Comparison of ENCODE assay signal across 27 cellular contexts in the genomic region with DNA sequence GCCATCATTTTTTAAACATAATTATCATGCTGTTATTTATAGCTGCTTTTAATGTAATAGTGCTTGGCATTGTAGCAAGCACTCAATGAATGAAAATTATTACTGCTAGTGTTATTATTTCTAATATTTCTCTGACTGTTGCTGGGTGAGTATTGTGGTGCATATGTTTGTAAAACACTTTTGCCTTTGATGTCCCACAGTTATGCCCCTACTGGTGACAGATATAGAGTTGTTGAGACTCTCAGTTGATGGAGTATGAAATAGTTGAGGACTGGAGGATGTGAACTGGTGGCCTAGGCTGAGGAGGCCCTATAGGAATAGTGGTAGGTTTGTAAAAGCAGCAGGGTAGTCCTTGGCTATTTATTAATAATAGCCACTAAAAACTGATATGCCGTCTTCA.
"Had no signal": no experiment of that assay in that cellular context is flagged by ENCODE, and none has a peak within 500 bp of the region (broad histone marks: within the 10 kb centered on the region; RNA-seq: fewer than 3 reads in every experiment).

No MANE protein-coding gene starts in this region.

- H3K79me2 ChIP-seq: parathyroid adenoma had no signal

- H3K27me3 Mint-ChIP-seq: dendritic cell treated with granulocyte-macrophage colony-stimulating factor and Interleukin-4, amounts not matched to agents 40 ng/mL and 50 ng/mL, for 4 days; naive B cell; progenitor cell of endocrine pancreas; stimulated activated naive B cell treated with anti-CD40 and anti-IgM and Interleukin-4, amounts not matched to agents 10 μg/mL and 1 μg/mL and 100 μg/mL, for 72 hours; stimulated activated naive CD8-positive, alpha-beta T cell treated with anti-CD3 and anti-CD28 coated beads, Interleukin-15, Interleukin-2, amounts not matched to agents 100 ng/mL and 50 ng/mL, for 24 hours had no signal

- H3K27ac Mint-ChIP-seq: dendritic cell treated with granulocyte-macrophage colony-stimulating factor and Interleukin-4, amounts not matched to agents 40 ng/mL and 50 ng/mL, for 4 days; mesothelial cell of epicardium; natural killer cell treated with Interleukin-12 subunit alpha and Interleukin-12 subunit beta and Interleukin-15 and Interleukin-18, amount 100 ng/mL, for 72 hours; neural progenitor cell; progenitor cell of endocrine pancreas; stimulated activated naive B cell treated with anti-CD40 and anti-IgM and Interleukin-4, amounts not matched to agents 10 μg/mL and 1 μg/mL and 100 μg/mL, for 72 hours; stimulated activated naive CD8-positive, alpha-beta T cell treated with anti-CD3 and anti-CD28 coated beads, Interleukin-15, Interleukin-2, amounts not matched to agents 100 ng/mL and 50 ng/mL, for 24 hours had no signal

- H3K27ac ChIP-seq: colonic mucosa, esophagus muscularis mucosa, heart right ventricle, left lung, neural progenitor cell, parathyroid adenoma, right lobe of liver, thoracic aorta, tibial nerve, upper lobe of left lung had no signal

- H3K4me3 Mint-ChIP-seq: dendritic cell treated with granulocyte-macrophage colony-stimulating factor and Interleukin-4, amounts not matched to agents 40 ng/mL and 50 ng/mL, for 4 days; mesothelial cell of epicardium; naive B cell; natural killer cell treated with Interleukin-12 subunit alpha and Interleukin-12 subunit beta and Interleukin-15 and Interleukin-18, amount 100 ng/mL, for 72 hours; neural progenitor cell; stimulated activated naive B cell treated with anti-CD40 and anti-IgM and Interleukin-4, amounts not matched to agents 10 μg/mL and 1 μg/mL and 100 μg/mL, for 72 hours; stimulated activated naive CD8-positive, alpha-beta T cell treated with anti-CD3 and anti-CD28 coated beads, Interleukin-15, Interleukin-2, amounts not matched to agents 100 ng/mL and 50 ng/mL, for 24 hours had no signal

- DNase-seq: colonic mucosa; effector memory CD4-positive, alpha-beta T cell; foreskin melanocyte; glutamatergic neuron; heart right ventricle; hippocampal formation; left cardiac atrium; left lung; mesenchymal stem cell; mucosa of descending colon; naive B cell; right lobe of liver; small intestine; stimulated activated CD4-positive, alpha-beta T cell treated with anti-CD3 and anti-CD28 coated beads, Interleukin-15, amount 100 ng/mL, for 24 hours; stimulated activated CD4-positive, alpha-beta T cell treated with anti-CD3 and anti-CD28 coated beads, Interleukin-2, amount 100 ng/mL, for 48 hours; stimulated activated naive B cell treated with anti-CD40 and anti-IgM and Interleukin-4, amounts not matched to agents 10 μg/mL and 1 μg/mL and 100 μg/mL, for 72 hours; upper lobe of left lung had no signal

- H3K4me2 ChIP-seq: neural progenitor cell had no signal

- H3K36me3 ChIP-seq: colonic mucosa, esophagus muscularis mucosa, heart right ventricle, left lung, neural progenitor cell, right lobe of liver, thoracic aorta, tibial nerve, upper lobe of left lung had no signal

- H3K4me1 ChIP-seq: colonic mucosa, left lung, parathyroid adenoma, right lobe of liver, tibial nerve, upper lobe of left lung had no signal

- H3K4me3 ChIP-seq: colonic mucosa, esophagus muscularis mucosa, heart right ventricle, left lung, mucosa of descending colon, neural progenitor cell, right lobe of liver, thoracic aorta, tibial nerve, upper lobe of left lung had no signal

- H3K27me3 ChIP-seq: colonic mucosa, esophagus muscularis mucosa, heart right ventricle, left lung, neural progenitor cell, right lobe of liver, upper lobe of left lung had no signal

- H2AFZ ChIP-seq: neural progenitor cell, parathyroid adenoma had no signal

- H3K9me3 ChIP-seq: colonic mucosa, esophagus muscularis mucosa, heart right ventricle, left lung, mucosa of descending colon, right lobe of liver, thoracic aorta, tibial nerve, upper lobe of left lung had no signal

- ATAC-seq: heart right ventricle; left cardiac atrium; left lung; mucosa of descending colon; natural killer cell treated with Interleukin-12 subunit alpha and Interleukin-12 subunit beta and Interleukin-15 and Interleukin-18, amount 100 ng/mL, for 72 hours; right lobe of liver; stimulated activated naive B cell treated with anti-CD40 and anti-IgM and Interleukin-4, amounts not matched to agents 10 μg/mL and 1 μg/mL and 100 μg/mL, for 72 hours had no signal

- H3K9ac ChIP-seq: neural progenitor cell, parathyroid adenoma had no signal

- H3K9me3 Mint-ChIP-seq: dendritic cell treated with granulocyte-macrophage colony-stimulating factor and Interleukin-4, amounts not matched to agents 40 ng/mL and 50 ng/mL, for 4 days; naive B cell; natural killer cell treated with Interleukin-12 subunit alpha and Interleukin-12 subunit beta and Interleukin-15 and Interleukin-18, amount 100 ng/mL, for 72 hours; neural progenitor cell; stimulated activated naive B cell treated with anti-CD40 and anti-IgM and Interleukin-4, amounts not matched to agents 10 μg/mL and 1 μg/mL and 100 μg/mL, for 72 hours; stimulated activated naive CD8-positive, alpha-beta T cell treated with anti-CD3 and anti-CD28 coated beads, Interleukin-15, Interleukin-2, amounts not matched to agents 100 ng/mL and 50 ng/mL, for 24 hours had no signal
